Comparison of ENCODE assay signal across 1 cellular context in the genomic region with DNA sequence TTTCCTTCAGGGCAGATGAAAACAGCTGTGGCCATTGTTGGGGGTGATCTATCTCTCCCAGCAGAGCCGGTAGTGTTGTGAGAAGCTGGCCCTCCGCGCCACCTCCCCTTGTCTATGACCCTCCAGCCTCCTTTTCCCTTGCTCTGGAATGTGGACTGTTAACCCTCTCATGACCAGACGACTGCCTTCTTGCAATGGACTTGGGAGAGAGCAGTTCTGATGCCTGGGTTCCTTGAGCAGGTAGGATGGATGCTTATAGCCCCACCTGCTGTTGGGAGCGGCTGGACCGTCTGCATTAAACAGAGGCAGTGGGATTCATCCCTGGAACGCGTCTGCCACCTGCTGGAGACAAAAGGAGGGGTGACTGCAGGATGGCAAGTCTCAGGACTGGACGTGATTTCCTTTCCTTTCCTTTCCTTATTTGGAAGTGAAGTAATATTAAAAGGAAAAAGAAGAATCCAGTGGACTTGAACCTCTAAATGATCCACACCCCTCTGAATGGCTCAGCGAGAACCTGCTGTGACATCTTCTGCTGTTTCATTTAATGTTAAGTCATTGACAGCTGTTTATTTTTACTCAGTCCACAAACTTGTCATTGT.
TF ChIP-seq lines count a peak whose summit lies in the region.

No MANE protein-coding gene starts in this region.

TF ChIP-seq in HepG2, 621 proteins besides CTCF, POLR2A, EP300 and RAD21 (continued from another document and continues in another):
- TF ChIP-seq, protein P1, sequence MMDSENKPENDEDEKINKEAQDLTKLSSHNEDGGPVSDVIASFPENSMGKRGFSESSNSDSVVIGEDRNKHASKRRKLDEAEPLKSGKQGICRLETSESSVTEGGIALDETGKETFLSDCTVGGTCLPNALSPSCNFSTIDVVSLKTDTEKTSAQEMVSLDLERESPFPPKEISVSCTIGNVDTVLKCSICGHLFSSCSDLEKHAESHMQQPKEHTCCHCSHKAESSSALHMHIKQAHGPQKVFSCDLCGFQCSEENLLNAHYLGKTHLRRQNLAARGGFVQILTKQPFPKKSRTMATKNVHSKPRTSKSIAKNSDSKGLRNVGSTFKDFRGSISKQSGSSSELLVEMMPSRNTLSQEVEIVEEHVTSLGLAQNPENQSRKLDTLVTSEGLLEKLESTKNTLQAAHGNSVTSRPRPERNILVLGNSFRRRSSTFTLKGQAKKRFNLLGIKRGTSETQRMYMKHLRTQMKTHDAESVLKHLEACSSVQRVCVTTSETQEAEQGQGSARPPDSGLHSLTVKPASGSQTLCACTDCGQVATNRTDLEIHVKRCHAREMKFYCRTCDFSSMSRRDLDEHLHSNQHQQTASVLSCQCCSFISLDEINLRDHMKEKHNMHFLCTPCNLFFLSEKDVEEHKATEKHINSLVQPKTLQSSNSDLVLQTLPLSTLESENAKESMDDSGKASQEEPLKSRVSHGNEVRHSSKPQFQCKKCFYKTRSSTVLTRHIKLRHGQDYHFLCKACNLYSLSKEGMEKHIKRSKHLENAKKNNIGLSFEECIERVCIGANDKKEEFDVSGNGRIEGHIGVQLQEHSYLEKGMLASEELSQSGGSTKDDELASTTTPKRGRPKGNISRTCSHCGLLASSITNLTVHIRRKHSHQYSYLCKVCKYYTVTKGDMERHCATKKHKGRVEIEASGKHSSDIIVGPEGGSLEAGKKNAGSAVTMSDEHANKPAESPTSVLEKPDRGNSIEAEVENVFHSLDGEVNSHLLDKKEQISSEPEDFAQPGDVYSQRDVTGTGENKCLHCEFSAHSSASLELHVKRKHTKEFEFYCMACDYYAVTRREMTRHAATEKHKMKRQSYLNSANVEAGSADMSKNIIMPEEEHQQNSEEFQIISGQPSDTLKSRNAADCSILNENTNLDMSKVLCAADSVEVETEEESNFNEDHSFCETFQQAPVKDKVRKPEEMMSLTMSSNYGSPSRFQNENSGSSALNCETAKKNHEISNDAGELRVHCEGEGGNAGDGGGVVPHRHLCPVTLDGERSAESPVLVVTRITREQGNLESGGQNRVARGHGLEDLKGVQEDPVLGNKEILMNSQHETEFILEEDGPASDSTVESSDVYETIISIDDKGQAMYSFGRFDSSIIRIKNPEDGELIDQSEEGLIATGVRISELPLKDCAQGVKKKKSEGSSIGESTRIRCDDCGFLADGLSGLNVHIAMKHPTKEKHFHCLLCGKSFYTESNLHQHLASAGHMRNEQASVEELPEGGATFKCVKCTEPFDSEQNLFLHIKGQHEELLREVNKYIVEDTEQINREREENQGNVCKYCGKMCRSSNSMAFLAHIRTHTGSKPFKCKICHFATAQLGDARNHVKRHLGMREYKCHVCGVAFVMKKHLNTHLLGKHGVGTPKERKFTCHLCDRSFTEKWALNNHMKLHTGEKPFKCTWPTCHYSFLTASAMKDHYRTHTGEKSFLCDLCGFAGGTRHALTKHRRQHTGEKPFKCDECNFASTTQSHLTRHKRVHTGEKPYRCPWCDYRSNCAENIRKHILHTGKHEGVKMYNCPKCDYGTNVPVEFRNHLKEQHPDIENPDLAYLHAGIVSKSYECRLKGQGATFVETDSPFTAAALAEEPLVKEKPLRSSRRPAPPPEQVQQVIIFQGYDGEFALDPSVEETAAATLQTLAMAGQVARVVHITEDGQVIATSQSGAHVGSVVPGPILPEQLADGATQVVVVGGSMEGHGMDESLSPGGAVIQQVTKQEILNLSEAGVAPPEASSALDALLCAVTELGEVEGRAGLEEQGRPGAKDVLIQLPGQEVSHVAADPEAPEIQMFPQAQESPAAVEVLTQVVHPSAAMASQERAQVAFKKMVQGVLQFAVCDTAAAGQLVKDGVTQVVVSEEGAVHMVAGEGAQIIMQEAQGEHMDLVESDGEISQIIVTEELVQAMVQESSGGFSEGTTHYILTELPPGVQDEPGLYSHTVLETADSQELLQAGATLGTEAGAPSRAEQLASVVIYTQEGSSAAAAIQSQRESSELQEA (CRISPR knock-in tag; IDR thresholded peaks at IDR 0.05; ENCODE audit: not compliant biosample characterization) = peak; percentile 72
- TF ChIP-seq RBAK (CRISPR knock-in tag; IDR thresholded peaks at IDR 0.05) = no peak
- TF ChIP-seq ZNF747 (CRISPR knock-in tag; IDR thresholded peaks at IDR 0.05; ENCODE audit: borderline replicate concordance) = no peak
- no peak for TF ChIP-seq SNAI1 (CRISPR knock-in tag; IDR thresholded peaks at IDR 0.05; ENCODE audit: borderline replicate concordance)
- peak; percentile 76 for TF ChIP-seq TGIF2 (CRISPR knock-in tag; IDR thresholded peaks at IDR 0.05)
- TF ChIP-seq, protein P2, sequence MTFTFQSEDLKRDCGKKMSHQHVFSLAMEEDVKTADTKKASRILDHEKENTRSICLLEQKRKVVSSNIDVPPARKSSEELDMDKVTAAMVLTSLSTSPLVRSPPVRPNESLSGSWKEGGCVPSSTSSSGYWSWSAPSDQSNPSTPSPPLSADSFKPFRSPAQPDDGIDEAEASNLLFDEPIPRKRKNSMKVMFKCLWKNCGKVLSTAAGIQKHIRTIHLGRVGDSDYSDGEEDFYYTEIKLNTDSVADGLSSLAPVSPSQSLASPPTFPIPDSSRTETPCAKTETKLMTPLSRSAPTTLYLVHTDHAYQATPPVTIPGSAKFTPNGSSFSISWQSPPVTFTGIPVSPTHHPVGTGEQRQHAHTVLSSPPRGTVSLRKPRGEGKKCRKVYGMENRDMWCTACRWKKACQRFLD (CRISPR knock-in tag; IDR thresholded peaks at IDR 0.05; ENCODE audit: borderline replicate concordance) = no peak
- no peak for TF ChIP-seq HNRNPH1 (optimal IDR thresholded peaks at IDR 0.05; ENCODE audit: low read depth, low read length)
- TF ChIP-seq, protein P3, sequence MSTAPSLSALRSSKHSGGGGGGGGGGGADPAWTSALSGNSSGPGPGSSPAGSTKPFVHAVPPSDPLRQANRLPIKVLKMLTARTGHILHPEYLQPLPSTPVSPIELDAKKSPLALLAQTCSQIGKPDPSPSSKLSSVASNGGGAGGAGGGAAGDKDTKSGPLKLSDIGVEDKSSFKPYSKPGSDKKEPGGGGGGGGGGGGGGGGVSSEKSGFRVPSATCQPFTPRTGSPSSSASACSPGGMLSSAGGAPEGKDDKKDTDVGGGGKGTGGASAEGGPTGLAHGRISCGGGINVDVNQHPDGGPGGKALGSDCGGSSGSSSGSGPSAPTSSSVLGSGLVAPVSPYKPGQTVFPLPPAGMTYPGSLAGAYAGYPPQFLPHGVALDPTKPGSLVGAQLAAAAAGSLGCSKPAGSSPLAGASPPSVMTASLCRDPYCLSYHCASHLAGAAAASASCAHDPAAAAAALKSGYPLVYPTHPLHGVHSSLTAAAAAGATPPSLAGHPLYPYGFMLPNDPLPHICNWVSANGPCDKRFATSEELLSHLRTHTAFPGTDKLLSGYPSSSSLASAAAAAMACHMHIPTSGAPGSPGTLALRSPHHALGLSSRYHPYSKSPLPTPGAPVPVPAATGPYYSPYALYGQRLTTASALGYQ (CRISPR knock-in tag; IDR thresholded peaks at IDR 0.05) = no peak
- TF ChIP-seq CENPT (CRISPR knock-in tag; IDR thresholded peaks at IDR 0.05; ENCODE audit: low read depth) = no peak
- peak; percentile 56; the same call in 1 of the 2 replicates for TF ChIP-seq RELA (CRISPR knock-in tag; IDR thresholded peaks at IDR 0.05)
- TF ChIP-seq, protein P4, sequence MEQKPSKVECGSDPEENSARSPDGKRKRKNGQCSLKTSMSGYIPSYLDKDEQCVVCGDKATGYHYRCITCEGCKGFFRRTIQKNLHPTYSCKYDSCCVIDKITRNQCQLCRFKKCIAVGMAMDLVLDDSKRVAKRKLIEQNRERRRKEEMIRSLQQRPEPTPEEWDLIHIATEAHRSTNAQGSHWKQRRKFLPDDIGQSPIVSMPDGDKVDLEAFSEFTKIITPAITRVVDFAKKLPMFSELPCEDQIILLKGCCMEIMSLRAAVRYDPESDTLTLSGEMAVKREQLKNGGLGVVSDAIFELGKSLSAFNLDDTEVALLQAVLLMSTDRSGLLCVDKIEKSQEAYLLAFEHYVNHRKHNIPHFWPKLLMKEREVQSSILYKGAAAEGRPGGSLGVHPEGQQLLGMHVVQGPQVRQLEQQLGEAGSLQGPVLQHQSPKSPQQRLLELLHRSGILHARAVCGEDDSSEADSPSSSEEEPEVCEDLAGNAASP (CRISPR knock-in tag; IDR thresholded peaks at IDR 0.05; ENCODE audit: borderline replicate concordance) = peak; percentile 64
- TF ChIP-seq IKZF4 (CRISPR knock-in tag; IDR thresholded peaks at IDR 0.05; ENCODE audit: borderline replicate concordance, low read depth, not compliant biosample characterization) = no peak
- no peak for TF ChIP-seq ZNF432 (CRISPR knock-in tag; IDR thresholded peaks at IDR 0.05; ENCODE audit: borderline replicate concordance)
- no peak for TF ChIP-seq MEIS2 (CRISPR knock-in tag; IDR thresholded peaks at IDR 0.05)
- TF ChIP-seq, protein P5, sequence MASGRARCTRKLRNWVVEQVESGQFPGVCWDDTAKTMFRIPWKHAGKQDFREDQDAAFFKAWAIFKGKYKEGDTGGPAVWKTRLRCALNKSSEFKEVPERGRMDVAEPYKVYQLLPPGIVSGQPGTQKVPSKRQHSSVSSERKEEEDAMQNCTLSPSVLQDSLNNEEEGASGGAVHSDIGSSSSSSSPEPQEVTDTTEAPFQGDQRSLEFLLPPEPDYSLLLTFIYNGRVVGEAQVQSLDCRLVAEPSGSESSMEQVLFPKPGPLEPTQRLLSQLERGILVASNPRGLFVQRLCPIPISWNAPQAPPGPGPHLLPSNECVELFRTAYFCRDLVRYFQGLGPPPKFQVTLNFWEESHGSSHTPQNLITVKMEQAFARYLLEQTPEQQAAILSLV (CRISPR knock-in tag; IDR thresholded peaks at IDR 0.05; ENCODE audit: borderline replicate concordance) = peak; percentile 70; the same call in 1 of the 2 replicates
- TF ChIP-seq ZNF776 (CRISPR knock-in tag; IDR thresholded peaks at IDR 0.05) = no peak
- peak; percentile 52; the same call in 1 of the 2 replicates for TF ChIP-seq ZBTB20 (CRISPR knock-in tag; IDR thresholded peaks at IDR 0.05; ENCODE audit: borderline replicate concordance, low read depth)
- TF ChIP-seq PHF20 (CRISPR knock-in tag; IDR thresholded peaks at IDR 0.05) = no peak
- no peak for TF ChIP-seq ARID2 (CRISPR knock-in tag; IDR thresholded peaks at IDR 0.05; ENCODE audit: borderline replicate concordance)
- TF ChIP-seq MATR3 (CRISPR knock-in tag; IDR thresholded peaks at IDR 0.05) = no peak
- TF ChIP-seq PAWR (CRISPR knock-in tag; IDR thresholded peaks at IDR 0.05; ENCODE audit: borderline replicate concordance) = no peak
- TF ChIP-seq ERF (CRISPR knock-in tag; IDR thresholded peaks at IDR 0.05) = peak; percentile 92
- TF ChIP-seq ZFP41 (CRISPR knock-in tag; IDR thresholded peaks at IDR 0.05; ENCODE audit: borderline replicate concordance) = no peak
- TF ChIP-seq, protein P6, sequence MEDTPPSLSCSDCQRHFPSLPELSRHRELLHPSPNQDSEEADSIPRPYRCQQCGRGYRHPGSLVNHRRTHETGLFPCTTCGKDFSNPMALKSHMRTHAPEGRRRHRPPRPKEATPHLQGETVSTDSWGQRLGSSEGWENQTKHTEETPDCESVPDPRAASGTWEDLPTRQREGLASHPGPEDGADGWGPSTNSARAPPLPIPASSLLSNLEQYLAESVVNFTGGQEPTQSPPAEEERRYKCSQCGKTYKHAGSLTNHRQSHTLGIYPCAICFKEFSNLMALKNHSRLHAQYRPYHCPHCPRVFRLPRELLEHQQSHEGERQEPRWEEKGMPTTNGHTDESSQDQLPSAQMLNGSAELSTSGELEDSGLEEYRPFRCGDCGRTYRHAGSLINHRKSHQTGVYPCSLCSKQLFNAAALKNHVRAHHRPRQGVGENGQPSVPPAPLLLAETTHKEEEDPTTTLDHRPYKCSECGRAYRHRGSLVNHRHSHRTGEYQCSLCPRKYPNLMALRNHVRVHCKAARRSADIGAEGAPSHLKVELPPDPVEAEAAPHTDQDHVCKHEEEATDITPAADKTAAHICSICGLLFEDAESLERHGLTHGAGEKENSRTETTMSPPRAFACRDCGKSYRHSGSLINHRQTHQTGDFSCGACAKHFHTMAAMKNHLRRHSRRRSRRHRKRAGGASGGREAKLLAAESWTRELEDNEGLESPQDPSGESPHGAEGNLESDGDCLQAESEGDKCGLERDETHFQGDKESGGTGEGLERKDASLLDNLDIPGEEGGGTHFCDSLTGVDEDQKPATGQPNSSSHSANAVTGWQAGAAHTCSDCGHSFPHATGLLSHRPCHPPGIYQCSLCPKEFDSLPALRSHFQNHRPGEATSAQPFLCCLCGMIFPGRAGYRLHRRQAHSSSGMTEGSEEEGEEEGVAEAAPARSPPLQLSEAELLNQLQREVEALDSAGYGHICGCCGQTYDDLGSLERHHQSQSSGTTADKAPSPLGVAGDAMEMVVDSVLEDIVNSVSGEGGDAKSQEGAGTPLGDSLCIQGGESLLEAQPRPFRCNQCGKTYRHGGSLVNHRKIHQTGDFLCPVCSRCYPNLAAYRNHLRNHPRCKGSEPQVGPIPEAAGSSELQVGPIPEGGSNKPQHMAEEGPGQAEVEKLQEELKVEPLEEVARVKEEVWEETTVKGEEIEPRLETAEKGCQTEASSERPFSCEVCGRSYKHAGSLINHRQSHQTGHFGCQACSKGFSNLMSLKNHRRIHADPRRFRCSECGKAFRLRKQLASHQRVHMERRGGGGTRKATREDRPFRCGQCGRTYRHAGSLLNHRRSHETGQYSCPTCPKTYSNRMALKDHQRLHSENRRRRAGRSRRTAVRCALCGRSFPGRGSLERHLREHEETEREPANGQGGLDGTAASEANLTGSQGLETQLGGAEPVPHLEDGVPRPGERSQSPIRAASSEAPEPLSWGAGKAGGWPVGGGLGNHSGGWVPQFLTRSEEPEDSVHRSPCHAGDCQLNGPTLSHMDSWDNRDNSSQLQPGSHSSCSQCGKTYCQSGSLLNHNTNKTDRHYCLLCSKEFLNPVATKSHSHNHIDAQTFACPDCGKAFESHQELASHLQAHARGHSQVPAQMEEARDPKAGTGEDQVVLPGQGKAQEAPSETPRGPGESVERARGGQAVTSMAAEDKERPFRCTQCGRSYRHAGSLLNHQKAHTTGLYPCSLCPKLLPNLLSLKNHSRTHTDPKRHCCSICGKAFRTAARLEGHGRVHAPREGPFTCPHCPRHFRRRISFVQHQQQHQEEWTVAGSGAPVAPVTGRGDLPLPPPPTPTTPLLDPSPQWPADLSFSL (CRISPR knock-in tag; IDR thresholded peaks at IDR 0.05) = 0 out of 2 replicates have a peak, but pooled peaks have one; percentile 19
- TF ChIP-seq ZNF878 (CRISPR knock-in tag; IDR thresholded peaks at IDR 0.05) = no peak
- TF ChIP-seq, protein P7, sequence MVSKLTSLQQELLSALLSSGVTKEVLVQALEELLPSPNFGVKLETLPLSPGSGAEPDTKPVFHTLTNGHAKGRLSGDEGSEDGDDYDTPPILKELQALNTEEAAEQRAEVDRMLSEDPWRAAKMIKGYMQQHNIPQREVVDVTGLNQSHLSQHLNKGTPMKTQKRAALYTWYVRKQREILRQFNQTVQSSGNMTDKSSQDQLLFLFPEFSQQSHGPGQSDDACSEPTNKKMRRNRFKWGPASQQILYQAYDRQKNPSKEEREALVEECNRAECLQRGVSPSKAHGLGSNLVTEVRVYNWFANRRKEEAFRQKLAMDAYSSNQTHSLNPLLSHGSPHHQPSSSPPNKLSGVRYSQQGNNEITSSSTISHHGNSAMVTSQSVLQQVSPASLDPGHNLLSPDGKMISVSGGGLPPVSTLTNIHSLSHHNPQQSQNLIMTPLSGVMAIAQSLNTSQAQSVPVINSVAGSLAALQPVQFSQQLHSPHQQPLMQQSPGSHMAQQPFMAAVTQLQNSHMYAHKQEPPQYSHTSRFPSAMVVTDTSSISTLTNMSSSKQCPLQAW (CRISPR knock-in tag; IDR thresholded peaks at IDR 0.05) = peak; percentile 62; the same call in 1 of the 2 replicates
- TF ChIP-seq ZNF883 (CRISPR knock-in tag; IDR thresholded peaks at IDR 0.05; ENCODE audit: not compliant biosample characterization) = peak; percentile 77
- 0 out of 2 replicates have a peak, but pooled peaks have one; percentile 68 for TF ChIP-seq ZBTB42 (CRISPR knock-in tag; IDR thresholded peaks at IDR 0.05)
- no peak for TF ChIP-seq BRCA1 (CRISPR knock-in tag; IDR thresholded peaks at IDR 0.05)
- peak; percentile 95; the same call in 1 of the 2 replicates for TF ChIP-seq KDM3A (CRISPR knock-in tag; IDR thresholded peaks at IDR 0.05; ENCODE audit: low read depth)
- TF ChIP-seq, protein P8, sequence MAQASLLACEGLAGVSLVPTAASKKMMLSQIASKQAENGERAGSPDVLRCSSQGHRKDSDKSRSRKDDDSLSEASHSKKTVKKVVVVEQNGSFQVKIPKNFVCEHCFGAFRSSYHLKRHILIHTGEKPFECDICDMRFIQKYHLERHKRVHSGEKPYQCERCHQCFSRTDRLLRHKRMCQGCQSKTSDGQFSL (CRISPR knock-in tag; IDR thresholded peaks at IDR 0.05) = no peak
